ENCODE assay signal across 10 cellular contexts in the genomic region with DNA sequence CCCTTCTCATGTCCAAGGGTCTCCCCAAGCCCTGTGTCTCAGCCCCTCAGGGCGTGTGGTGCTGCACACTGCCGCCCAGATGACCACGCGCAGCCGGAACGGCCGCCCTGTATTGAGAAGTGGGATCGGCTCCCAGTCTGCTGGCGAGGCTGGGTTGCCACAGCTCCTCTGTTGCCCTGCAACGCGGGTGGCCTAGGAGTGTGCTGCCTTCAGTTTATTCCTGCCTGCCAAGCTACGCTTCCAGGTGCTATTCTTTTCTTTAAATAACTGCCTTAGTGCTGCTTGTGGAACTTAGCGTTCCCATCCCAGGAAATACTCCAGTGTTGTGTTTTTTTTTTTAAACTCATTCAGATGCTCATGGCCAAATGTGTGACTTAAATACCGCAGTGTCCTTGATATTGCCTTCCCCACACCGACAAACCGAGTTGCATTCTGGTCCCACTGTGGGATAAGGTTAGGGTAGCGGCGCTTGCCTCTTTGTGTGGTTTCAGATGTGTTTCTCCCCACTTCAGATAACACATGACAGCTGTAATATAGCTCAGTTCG. TPM values are rescaled to one million over a fixed set of nuclear protein-coding genes. Genes with fewer than 3 reads are reported as not detected.
DNase-seq lines count a peak whose midpoint lies in the region; ATAC-seq, FAIRE-seq and TF ChIP-seq lines count a peak whose summit lies in the region.
"Had no signal": no experiment of that assay in that cellular context is flagged by ENCODE, and none has a peak within 500 bp of the region (broad histone marks: within the 10 kb centered on the region; RNA-seq: fewer than 3 reads in every experiment).

No MANE protein-coding gene starts in this region.

- peak overlapping the region in 9 of 11 experiments; percentile 31 to 75 (median 65); a peak in 15 of 22 replicates for H3K9ac ChIP-seq in BLaER1 treated with 17β-estradiol and CSF1 and Interleukin-3, amounts not matched to agents 10 nM and 100 nM
- no peak overlapping the region for H3K9ac ChIP-seq in fibroblast of lung (ENCODE audit: insufficient read depth, low read length)

- no peak for FAIRE-seq in H54 (lab: Jason Lieb, UNC)

- H3K27ac ChIP-seq in BLaER1 treated with 17β-estradiol and CSF1 and Interleukin-3, amounts not matched to agents 10 nM and 100 nM, result peak overlapping the region in 9 of 11 experiments; percentile 72 to 89 (median 81); a peak in 18 of 22 replicates
- H3K27ac ChIP-seq in SJSA1, result peak overlapping the region; percentile 91
- peak overlapping the region; percentile 83 for H3K27ac ChIP-seq in fibroblast of lung (ENCODE audit: insufficient read depth, low read length)
- H3K27ac ChIP-seq in osteoblast (ENCODE audit: low read depth, low read length), result peak overlapping the region; percentile 88

- H3K4me1 ChIP-seq in BLaER1 treated with 17β-estradiol and CSF1 and Interleukin-3, amounts not matched to agents 10 nM and 100 nM, result peaks cover 71 to 93% (median 77%) of the 10 kb centered on the region in 10 experiments
- H3K4me1 ChIP-seq in SJSA1 (replicated peaks) (peaks cover 100% of the 10 kb centered on the region), fibroblast of lung (ENCODE audit: control insufficient read depth, extremely low read depth, insufficient read depth, low read length) (peaks cover 55% of the 10 kb centered on the region), osteoblast (ENCODE audit: insufficient read depth, low read length) (peaks cover 83% of the 10 kb centered on the region)

- ATAC-seq in HG03108 (IDR thresholded peaks at IDR 0.05; ENCODE audit: unreplicated experiment), result no peak

- H3K36me3 ChIP-seq in BLaER1 treated with 17β-estradiol and CSF1 and Interleukin-3, amounts not matched to agents 10 nM and 100 nM, result peaks cover 10 to 51% (median 24%) of the 10 kb centered on the region in 11 experiments; a peak in 19 of 22 replicates
- H3K36me3 ChIP-seq in SJSA1 (peaks cover 65% of the 10 kb centered on the region), fibroblast of lung (ENCODE audit: control insufficient read depth, insufficient read depth, low read length) (peaks cover 5% of the 10 kb centered on the region), osteoblast (ENCODE audit: insufficient read depth, low read length) (peaks cover 25% of the 10 kb centered on the region)

- peak; percentile 81 to 89 for DNase-seq in SJSA1 (ENCODE audit: low read depth in 1 of 2, low spot score in 2 of 2)
- DNase-seq in fibroblast of lung (ENCODE audit: low read depth in 2 of 2), result no peak
- peak; percentile 43 for DNase-seq in osteoblast (ENCODE audit: insufficient read length, low spot score, missing footprints)
- no peak for DNase-seq in H54 (ENCODE audit: insufficient read length, low spot score)
- DNase-seq in H4 (ENCODE audit: low spot score), result no peak
- DNase-seq in inferior parietal cortex (ENCODE audit: extremely low spot score), result no peak
- DNase-seq: DMS53, SIG-M5 had no signal

- H4K20me1 ChIP-seq in BLaER1 treated with 17β-estradiol and CSF1 and Interleukin-3, amounts not matched to agents 10 nM and 100 nM, result peaks cover 44 to 99% (median 67%) of the 10 kb centered on the region in 11 experiments; a peak in 21 of 22 replicates
- H4K20me1 ChIP-seq in fibroblast of lung (ENCODE audit: control insufficient read depth, extremely low read depth, insufficient read depth, low read length), result no peaks in the 10 kb centered on the region
- peaks cover 43% of the 10 kb centered on the region for H4K20me1 ChIP-seq in osteoblast (ENCODE audit: insufficient read depth, low read length)

- H3K4me3 ChIP-seq in BLaER1 treated with 17β-estradiol and CSF1 and Interleukin-3, amounts not matched to agents 10 nM and 100 nM, result peak overlapping the region in 4 of 10 experiments; percentile 8 to 25 (median 20); a peak in 4 of 20 replicates
- H3K4me3 ChIP-seq in SJSA1 (no peak overlapping the region), fibroblast of lung (replicated peaks in 1 of 4; ENCODE audit: control extremely low read depth in 1 of 4, insufficient read depth in 1 of 4, low read depth in 3 of 4, low read length in 4 of 4) (no peak overlapping the region), osteoblast (ENCODE audit: insufficient read depth, low read length) (no peak overlapping the region)

- H3K79me2 ChIP-seq in fibroblast of lung (ENCODE audit: control insufficient read depth, insufficient read depth, low read length) (peaks cover 92% of the 10 kb centered on the region), osteoblast (ENCODE audit: insufficient read depth, low read length) (peaks cover 96% of the 10 kb centered on the region)

- peak overlapping the region; percentile 80 to 99 (median 88) for H3K4me2 ChIP-seq in BLaER1 treated with 17β-estradiol and CSF1 and Interleukin-3, amounts not matched to agents 10 nM and 100 nM
- peak overlapping the region; percentile 51 for H3K4me2 ChIP-seq in fibroblast of lung (ENCODE audit: extremely low read depth, insufficient read depth, low read length)
- peak overlapping the region; percentile 44 for H3K4me2 ChIP-seq in osteoblast (ENCODE audit: insufficient read depth, low read length)

- no peak for TF ChIP-seq POLR2A in H54 (IDR thresholded peaks at IDR 0.05; ENCODE audit: low read depth, low read length)

- no peak overlapping the region for H2AFZ ChIP-seq in fibroblast of lung (ENCODE audit: low read length)
- no peak overlapping the region for H2AFZ ChIP-seq in osteoblast (ENCODE audit: low read length)

- no peak for TF ChIP-seq CTCF in fibroblast of lung (conservative IDR thresholded peaks at IDR 0.05 in 1 of 2, IDR thresholded peaks at IDR 0.05 in 1 of 2; ENCODE audit: low read depth in 1 of 2, low read length in 2 of 2)
- TF ChIP-seq CTCF in osteoblast (IDR thresholded peaks at IDR 0.05; ENCODE audit: extremely low read depth, low read depth, low read length), result no peak

- H3K27me3 ChIP-seq in BLaER1 treated with 17β-estradiol and CSF1 and Interleukin-3, amounts not matched to agents 10 nM and 100 nM, result no peaks in the 10 kb centered on the region
- H3K27me3 ChIP-seq in SJSA1 (replicated peaks) (no peaks in the 10 kb centered on the region), fibroblast of lung (ENCODE audit: control insufficient read depth, insufficient read depth, low read length) (no peaks in the 10 kb centered on the region), osteoblast (ENCODE audit: insufficient read depth, low read length) (no peaks in the 10 kb centered on the region)

- H3K9me3 ChIP-seq in BLaER1 treated with 17β-estradiol and CSF1 and Interleukin-3, amounts not matched to agents 10 nM and 100 nM (replicated peaks in 1 of 11), result no peaks in the 10 kb centered on the region
- H3K9me3 ChIP-seq in SJSA1 (replicated peaks), result no peaks in the 10 kb centered on the region
- no peaks in the 10 kb centered on the region for H3K9me3 ChIP-seq in fibroblast of lung (ENCODE audit: control insufficient read depth, insufficient read depth, low read depth, low read length)
- H3K9me3 ChIP-seq in osteoblast (ENCODE audit: low read depth, low read length), result no peaks in the 10 kb centered on the region

RNA-seq across cellular contexts. Expression of a gene that starts 16.6 kb away (rescaled TPM):
- 193 and 399 TPM in 2 replicates for total RNA-seq in SJSA1 (2014; rRNA removed; shearing (Covaris generic))
- total RNA-seq in fibroblast of lung (65.0 and 127 TPM in 2 replicates), osteoblast (204 and 229 TPM in 2 replicates)
- polyA plus RNA-seq in fibroblast of lung, result 363 and 683 TPM in 2 replicates
- 608 and 1,180 TPM in 2 replicates for polyA plus RNA-seq in fibroblast of lung (2012)
- polyA minus RNA-seq in fibroblast of lung (ENCODE audit: low replicate concordance), result 641 and 1,577 TPM in 2 replicates
- total RNA-seq in H4 (2014; rRNA removed; shearing (Covaris generic)), result 157 and 262 TPM in 2 replicates

RNA-seq across cellular contexts. Expression of a gene that starts 45.0 kb away (rescaled TPM):
- 353 and 543 TPM in 2 replicates for total RNA-seq in SJSA1 (2014; rRNA removed; shearing (Covaris generic))
- total RNA-seq in fibroblast of lung, result 198 and 334 TPM in 2 replicates
- polyA plus RNA-seq in fibroblast of lung, result 171 and 280 TPM in 2 replicates
- 288 and 298 TPM in 2 replicates for polyA plus RNA-seq in fibroblast of lung (2012)
- 519 and 653 TPM in 2 replicates for polyA minus RNA-seq in fibroblast of lung (ENCODE audit: low replicate concordance)
- total RNA-seq in osteoblast, result 210 and 317 TPM in 2 replicates
- total RNA-seq in H4 (2014; rRNA removed; shearing (Covaris generic)), result 980 and 1,233 TPM in 2 replicates

RNA-seq across cellular contexts. Expression of a gene that starts 46.3 kb away (rescaled TPM):
- total RNA-seq in SJSA1 (2014; rRNA removed; shearing (Covaris generic)), result not detected in 2 replicates
- total RNA-seq in fibroblast of lung (under 0.01 and 0.17 TPM in 2 replicates), osteoblast (under 0.01 and 0.72 TPM in 2 replicates)
- polyA plus RNA-seq in fibroblast of lung, result 0.09 and 0.12 TPM in 2 replicates
- polyA plus RNA-seq in fibroblast of lung (2012), result 0.27 TPM in 1 of 2 replicates, not detected in the other
- polyA minus RNA-seq in fibroblast of lung (ENCODE audit: low replicate concordance), result not detected in 2 replicates
- total RNA-seq in H4 (2014; rRNA removed; shearing (Covaris generic)), result 0.29 and 3.0 TPM in 2 replicates

Comparison
In these comparisons a context has a peak if more than half of its experiments do, and no peak if none do; other contexts are left out.
1. DNase-seq: peak in SJSA1 (2 of 2) and osteoblast (single experiment); none in fibroblast of lung (0 of 2), H54 (single experiment), H4 (single experiment) and inferior parietal cortex (single experiment).
2. Peak in every context shown above with its lines, with median percentiles within 50 percentile points of each other: H3K27ac ChIP-seq and H3K4me2 ChIP-seq.